Comparison of ENCODE assay signal across 8 cellular contexts in the genomic region with DNA sequence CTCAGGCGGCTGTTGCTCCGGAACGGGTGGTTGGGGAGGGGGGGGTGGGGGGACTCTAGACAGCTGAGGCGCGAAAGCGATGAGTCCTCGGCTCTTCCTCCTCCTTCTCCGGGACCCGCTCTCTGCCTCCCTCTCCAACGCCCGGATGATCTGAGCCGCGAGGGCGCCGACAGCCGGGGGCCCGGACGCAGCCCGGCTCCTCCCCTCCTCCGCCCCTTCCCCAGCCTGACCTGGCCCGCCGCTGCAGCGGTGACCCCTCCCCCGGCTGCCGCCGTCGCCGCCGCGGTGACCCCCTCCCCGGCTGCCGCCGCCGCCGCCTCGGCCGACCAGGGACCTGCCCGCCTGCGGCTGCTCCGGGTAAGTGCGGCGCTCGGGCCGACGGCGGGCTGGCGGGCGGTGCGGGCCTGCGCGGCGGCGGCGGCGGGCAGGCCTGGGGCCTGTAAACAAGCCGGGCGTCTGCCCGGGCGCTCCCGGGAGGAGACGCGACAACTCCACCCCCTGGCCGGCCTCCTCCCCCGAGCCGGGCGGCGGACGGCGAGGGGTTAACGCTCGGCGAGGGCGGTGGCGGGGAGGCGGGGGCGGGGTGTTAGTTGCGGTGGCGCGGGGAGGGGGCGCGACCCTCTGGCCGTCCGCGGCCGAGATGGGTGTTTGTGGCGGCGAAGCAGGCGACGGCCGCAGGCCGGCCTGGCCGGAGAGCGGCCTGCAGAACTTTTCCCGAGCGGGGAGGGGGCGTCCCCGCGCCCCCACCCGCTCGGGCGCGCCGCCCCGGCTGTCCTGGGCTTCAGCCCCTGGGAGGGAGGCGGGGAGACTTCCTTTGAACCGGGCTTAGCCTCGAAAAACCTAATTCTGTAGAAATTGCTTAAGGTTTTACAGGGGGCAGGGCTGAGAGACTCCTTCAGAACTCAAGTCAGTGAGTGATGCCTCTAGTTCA. TPM values are rescaled to one million over a fixed set of nuclear protein-coding genes. Genes with fewer than 3 reads are reported as not detected.
DNase-seq lines count a peak whose midpoint lies in the region; ATAC-seq and TF ChIP-seq lines count a peak whose summit lies in the region.

No MANE protein-coding gene starts in this region.

- DNase-seq in NCI-H460 (ENCODE audit: extremely low read depth, low read depth) (peak; percentile 51), dorsolateral prefrontal cortex (peak; percentile 22 to 76 (median 51)), right lobe of liver (peak; percentile 85 to 87 (median 85))
- peak; percentile 62 for DNase-seq in activated CD4-positive, alpha-beta T cell treated with anti-CD3 and anti-CD28 coated beads, Interleukin-2, amount 50 U/mL, for 1 hour
- DNase-seq in stimulated activated CD4-positive, alpha-beta T cell treated with anti-CD3 and anti-CD28 coated beads, Interleukin-4, amount 100 ng/mL, for 4 hours = peak; percentile 65

- H3K4me3 ChIP-seq in ACC112 (ENCODE audit: low read depth, low read length) = peak overlapping the region; percentile 80
- H3K4me3 ChIP-seq in dorsolateral prefrontal cortex = peak overlapping the region; percentile 54 to 97 (median 87)
- H3K4me3 ChIP-seq in right lobe of liver = peak overlapping the region; percentile 63 to 79 (median 78)

- peak; percentile 17 for TF ChIP-seq POLR2A in right lobe of liver (IDR thresholded peaks at IDR 0.05)

- no peaks in the 10 kb centered on the region for H3K27me3 ChIP-seq in ACC112 (ENCODE audit: insufficient read depth, low read length)
- H3K27me3 ChIP-seq in dorsolateral prefrontal cortex = no peaks in the 10 kb centered on the region
- H3K27me3 ChIP-seq in right lobe of liver = no peaks in the 10 kb centered on the region

- TF ChIP-seq CTCF in dorsolateral prefrontal cortex (IDR thresholded peaks at IDR 0.05 in 54 of 56, conservative IDR thresholded peaks at IDR 0.05 in 2 of 56; ENCODE audit: low read depth in 1 of 56, partially characterized antibody in 56 of 56) = peak in 7 of 56 donors; percentile 7 to 22 (median 12)
- TF ChIP-seq CTCF in right lobe of liver (IDR thresholded peaks at IDR 0.05) = no peak

- H3K27ac ChIP-seq in ACC112 (ENCODE audit: low read depth, low read length) = peak overlapping the region; percentile 62; the same call in 1 of the 2 replicates
- peak overlapping the region; percentile 66 to 100 (median 98) for H3K27ac ChIP-seq in dorsolateral prefrontal cortex
- H3K27ac ChIP-seq in right lobe of liver = peak overlapping the region; percentile 92 to 100 (median 100)

- H3K79me2 ChIP-seq in ACC112 (ENCODE audit: control insufficient read depth, insufficient read depth, low read length, unreplicated experiment) = peaks cover 49% of the 10 kb centered on the region

- H3K36me3 ChIP-seq in ACC112 (ENCODE audit: insufficient read depth, low read length) (no peaks in the 10 kb centered on the region), right lobe of liver (no peaks in the 10 kb centered on the region)

- WGBS in right lobe of liver (ENCODE audit: insufficient coverage, low coverage, low lambda C conversion rate, missing lambda C conversion rate) = under 1% methylated on average over 30 of the region's 107 CpGs

- peaks cover 20% of the 10 kb centered on the region for H3K4me1 ChIP-seq in ACC112 (ENCODE audit: control insufficient read depth, insufficient read depth, low read length, unreplicated experiment)
- peaks cover 0 to 44% (median 11%) of the 10 kb centered on the region in 4 donors for H3K4me1 ChIP-seq in right lobe of liver

- ATAC-seq in GM18861 (IDR thresholded peaks at IDR 0.05; ENCODE audit: unreplicated experiment) (peak; percentile 22), HG03095 (IDR thresholded peaks at IDR 0.05; ENCODE audit: unreplicated experiment) (peak; percentile 39), right lobe of liver (peak; percentile 33 to 63 (median 52))

- H2AFZ ChIP-seq in ACC112 (ENCODE audit: low read length, unreplicated experiment) = peak overlapping the region; percentile 90

- intact Hi-C loops in dorsolateral prefrontal cortex (cut with DNase I) = loop anchor here (2.0 to 10.0 kb wide), 9 partner anchors 27 to 1445 kb away; a partner anchor contains a TSS
- intact Hi-C loops in right lobe of liver (cut with DNase I) = no loop called here

- H3K9me3 ChIP-seq in right lobe of liver = no peaks in the 10 kb centered on the region

RNA-seq across cellular contexts. Expression of a gene that starts 0.6 kb away (rescaled TPM):
- 38.7 and 43.8 TPM in 2 replicates for total RNA-seq in NCI-H460 (2014; rRNA removed; shearing (Covaris generic))
- 19.6 and 21.1 TPM in 2 replicates for polyA plus RNA-seq in NCI-H460 (2014; cell fraction: nucleus; rRNA removed)
- total RNA-seq in dorsolateral prefrontal cortex = 100 to 1,000 TPM in 91 of 120 experiments, 10 to 100 TPM in 29; 67.6 to 145 (median 112) TPM
- total RNA-seq in right lobe of liver = 10 to 100 TPM; 32.6 to 54.7 (median 39.4) TPM

Comparison
In these comparisons a context has a peak if more than half of its experiments do, and no peak if none do; other contexts are left out.
1. Peak in every context shown above with its lines: DNase-seq, ATAC-seq, H3K4me3 ChIP-seq and H3K27ac ChIP-seq.
2. intact Hi-C loops: an anchor here in dorsolateral prefrontal cortex (2.0 to 10.0 kb wide); none called in right lobe of liver.